1 cellular context compared by ENCODE assay signal in the genomic region with DNA sequence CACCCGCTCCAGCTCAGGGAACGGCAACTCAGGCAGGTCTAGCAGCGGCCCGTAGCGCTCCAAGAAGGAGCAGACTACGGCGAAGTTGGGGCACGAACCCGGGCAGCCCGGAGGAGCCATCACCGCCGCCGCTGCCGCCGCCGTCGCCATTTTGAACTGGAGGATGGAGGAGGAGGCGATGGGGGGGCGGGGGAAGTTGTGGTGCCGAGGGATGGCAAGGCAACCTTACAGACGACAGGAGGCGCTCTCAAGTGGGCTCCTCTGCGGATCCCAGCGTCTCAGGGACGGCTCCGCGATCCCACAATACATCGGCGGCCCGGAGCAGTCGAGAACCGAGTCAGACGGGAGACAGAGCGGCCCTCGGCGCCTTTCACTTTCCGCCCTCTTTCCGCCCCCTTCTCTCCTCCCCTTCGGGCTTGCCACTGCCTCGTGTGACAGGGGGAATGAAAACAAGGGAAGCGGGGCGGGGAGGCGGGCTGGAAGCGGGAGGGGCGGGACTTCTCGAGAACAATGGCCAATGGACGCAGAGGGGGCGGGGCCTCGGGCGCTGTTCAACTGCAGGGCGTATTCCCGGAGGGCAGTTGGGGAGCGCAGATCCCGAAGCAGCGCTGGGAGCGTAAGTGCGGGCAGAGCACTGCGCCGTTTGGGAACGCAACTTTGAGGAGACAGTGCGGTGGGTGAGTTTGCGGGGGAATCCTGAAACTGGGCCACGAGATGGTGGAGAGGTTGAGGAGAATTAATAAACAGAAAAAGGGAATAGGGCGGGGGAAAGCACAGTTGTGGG.
TF ChIP-seq lines count a peak whose summit lies in the region.

A gene (plus strand): TSS at position 580 of the 784 bp plus-strand sequence. CDS start 21,353 bp downstream, outside the sequence.
A gene with protein sequence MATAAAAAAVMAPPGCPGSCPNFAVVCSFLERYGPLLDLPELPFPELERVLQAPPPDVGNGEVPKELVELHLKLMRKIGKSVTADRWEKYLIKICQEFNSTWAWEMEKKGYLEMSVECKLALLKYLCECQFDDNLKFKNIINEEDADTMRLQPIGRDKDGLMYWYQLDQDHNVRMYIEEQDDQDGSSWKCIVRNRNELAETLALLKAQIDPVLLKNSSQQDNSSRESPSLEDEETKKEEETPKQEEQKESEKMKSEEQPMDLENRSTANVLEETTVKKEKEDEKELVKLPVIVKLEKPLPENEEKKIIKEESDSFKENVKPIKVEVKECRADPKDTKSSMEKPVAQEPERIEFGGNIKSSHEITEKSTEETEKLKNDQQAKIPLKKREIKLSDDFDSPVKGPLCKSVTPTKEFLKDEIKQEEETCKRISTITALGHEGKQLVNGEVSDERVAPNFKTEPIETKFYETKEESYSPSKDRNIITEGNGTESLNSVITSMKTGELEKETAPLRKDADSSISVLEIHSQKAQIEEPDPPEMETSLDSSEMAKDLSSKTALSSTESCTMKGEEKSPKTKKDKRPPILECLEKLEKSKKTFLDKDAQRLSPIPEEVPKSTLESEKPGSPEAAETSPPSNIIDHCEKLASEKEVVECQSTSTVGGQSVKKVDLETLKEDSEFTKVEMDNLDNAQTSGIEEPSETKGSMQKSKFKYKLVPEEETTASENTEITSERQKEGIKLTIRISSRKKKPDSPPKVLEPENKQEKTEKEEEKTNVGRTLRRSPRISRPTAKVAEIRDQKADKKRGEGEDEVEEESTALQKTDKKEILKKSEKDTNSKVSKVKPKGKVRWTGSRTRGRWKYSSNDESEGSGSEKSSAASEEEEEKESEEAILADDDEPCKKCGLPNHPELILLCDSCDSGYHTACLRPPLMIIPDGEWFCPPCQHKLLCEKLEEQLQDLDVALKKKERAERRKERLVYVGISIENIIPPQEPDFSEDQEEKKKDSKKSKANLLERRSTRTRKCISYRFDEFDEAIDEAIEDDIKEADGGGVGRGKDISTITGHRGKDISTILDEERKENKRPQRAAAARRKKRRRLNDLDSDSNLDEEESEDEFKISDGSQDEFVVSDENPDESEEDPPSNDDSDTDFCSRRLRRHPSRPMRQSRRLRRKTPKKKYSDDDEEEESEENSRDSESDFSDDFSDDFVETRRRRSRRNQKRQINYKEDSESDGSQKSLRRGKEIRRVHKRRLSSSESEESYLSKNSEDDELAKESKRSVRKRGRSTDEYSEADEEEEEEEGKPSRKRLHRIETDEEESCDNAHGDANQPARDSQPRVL (N-terminal part only) (minus strand): TSS at position 158 of the 784 bp plus-strand sequence. CDS start 8 bp downstream, at position 150.

TF ChIP-seq in HepG2, 621 proteins besides CTCF, POLR2A, EP300 and RAD21 (continued from another document and continues in another):
- TF ChIP-seq ATF7 (IDR thresholded peaks at IDR 0.05) (no peak), ATF7 (CRISPR knock-in tag; IDR thresholded peaks at IDR 0.05) (no peak), IRX3 (CRISPR knock-in tag; IDR thresholded peaks at IDR 0.05; ENCODE audit: borderline replicate concordance, low read depth) (0 out of 2 replicates have a peak, but pooled peaks have one; percentile 22), AGO1 (IDR thresholded peaks at IDR 0.05; ENCODE audit: low read depth, low read length, poor library complexity, severe bottlenecking) (peak; percentile 97), ZNF296 (CRISPR knock-in tag; conservative IDR thresholded peaks at IDR 0.05) (no peak), ZNF577 (CRISPR knock-in tag; IDR thresholded peaks at IDR 0.05; ENCODE audit: borderline replicate concordance, low read depth) (no peak), CHCHD3 (CRISPR knock-in tag; IDR thresholded peaks at IDR 0.05) (no peak), ZNF788 (CRISPR knock-in tag; IDR thresholded peaks at IDR 0.05; ENCODE audit: borderline replicate concordance) (peak; percentile 67; the same call in 1 of the 2 replicates), KLF6 (CRISPR knock-in tag; IDR thresholded peaks at IDR 0.05) (peak; percentile 50; the same call in 1 of the 2 replicates), ARNTL (CRISPR knock-in tag; IDR thresholded peaks at IDR 0.05) (no peak), YEATS2 (CRISPR knock-in tag; IDR thresholded peaks at IDR 0.05; ENCODE audit: borderline replicate concordance) (peak; percentile 62; the same call in 1 of the 2 replicates), POLR2G (IDR thresholded peaks at IDR 0.05; ENCODE audit: low read depth, low read length) (peak; percentile 78), NR2C2 (CRISPR knock-in tag; IDR thresholded peaks at IDR 0.05; ENCODE audit: borderline replicate concordance) (peak; percentile 79; the same call in 1 of the 2 replicates), NR2F1 (CRISPR knock-in tag; IDR thresholded peaks at IDR 0.05) (no peak), SAFB2 (CRISPR knock-in tag; IDR thresholded peaks at IDR 0.05; ENCODE audit: borderline replicate concordance, low read depth) (peak; percentile 25; the same call in 1 of the 2 replicates), KAT8 (CRISPR knock-in tag; IDR thresholded peaks at IDR 0.05) (peak; percentile 67), CREB1 (IDR thresholded peaks at IDR 0.05) (peak; percentile 4; the same call in 1 of the 2 replicates), CREB1 (CRISPR knock-in tag; IDR thresholded peaks at IDR 0.05) (no peak), MYNN (CRISPR knock-in tag; IDR thresholded peaks at IDR 0.05; ENCODE audit: low read depth) (no peak), ZNF75D (CRISPR knock-in tag; IDR thresholded peaks at IDR 0.05; ENCODE audit: borderline replicate concordance) (no peak), ZNF709 (CRISPR knock-in tag; IDR thresholded peaks at IDR 0.05) (peak; percentile 59; the same call in 1 of the 2 replicates), ZKSCAN8 (CRISPR knock-in tag; IDR thresholded peaks at IDR 0.05; ENCODE audit: borderline replicate concordance) (no peak; the same call in 1 of the 2 replicates), GTF3A (CRISPR knock-in tag; conservative IDR thresholded peaks at IDR 0.05) (no peak)
- TF ChIP-seq, protein P1, sequence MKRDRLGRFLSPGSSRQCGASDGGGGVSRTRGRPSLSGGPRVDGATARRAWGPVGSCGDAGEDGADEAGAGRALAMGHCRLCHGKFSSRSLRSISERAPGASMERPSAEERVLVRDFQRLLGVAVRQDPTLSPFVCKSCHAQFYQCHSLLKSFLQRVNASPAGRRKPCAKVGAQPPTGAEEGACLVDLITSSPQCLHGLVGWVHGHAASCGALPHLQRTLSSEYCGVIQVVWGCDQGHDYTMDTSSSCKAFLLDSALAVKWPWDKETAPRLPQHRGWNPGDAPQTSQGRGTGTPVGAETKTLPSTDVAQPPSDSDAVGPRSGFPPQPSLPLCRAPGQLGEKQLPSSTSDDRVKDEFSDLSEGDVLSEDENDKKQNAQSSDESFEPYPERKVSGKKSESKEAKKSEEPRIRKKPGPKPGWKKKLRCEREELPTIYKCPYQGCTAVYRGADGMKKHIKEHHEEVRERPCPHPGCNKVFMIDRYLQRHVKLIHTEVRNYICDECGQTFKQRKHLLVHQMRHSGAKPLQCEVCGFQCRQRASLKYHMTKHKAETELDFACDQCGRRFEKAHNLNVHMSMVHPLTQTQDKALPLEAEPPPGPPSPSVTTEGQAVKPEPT (CRISPR knock-in tag; IDR thresholded peaks at IDR 0.05; ENCODE audit: low read depth): no peak
- TF ChIP-seq, protein P2, sequence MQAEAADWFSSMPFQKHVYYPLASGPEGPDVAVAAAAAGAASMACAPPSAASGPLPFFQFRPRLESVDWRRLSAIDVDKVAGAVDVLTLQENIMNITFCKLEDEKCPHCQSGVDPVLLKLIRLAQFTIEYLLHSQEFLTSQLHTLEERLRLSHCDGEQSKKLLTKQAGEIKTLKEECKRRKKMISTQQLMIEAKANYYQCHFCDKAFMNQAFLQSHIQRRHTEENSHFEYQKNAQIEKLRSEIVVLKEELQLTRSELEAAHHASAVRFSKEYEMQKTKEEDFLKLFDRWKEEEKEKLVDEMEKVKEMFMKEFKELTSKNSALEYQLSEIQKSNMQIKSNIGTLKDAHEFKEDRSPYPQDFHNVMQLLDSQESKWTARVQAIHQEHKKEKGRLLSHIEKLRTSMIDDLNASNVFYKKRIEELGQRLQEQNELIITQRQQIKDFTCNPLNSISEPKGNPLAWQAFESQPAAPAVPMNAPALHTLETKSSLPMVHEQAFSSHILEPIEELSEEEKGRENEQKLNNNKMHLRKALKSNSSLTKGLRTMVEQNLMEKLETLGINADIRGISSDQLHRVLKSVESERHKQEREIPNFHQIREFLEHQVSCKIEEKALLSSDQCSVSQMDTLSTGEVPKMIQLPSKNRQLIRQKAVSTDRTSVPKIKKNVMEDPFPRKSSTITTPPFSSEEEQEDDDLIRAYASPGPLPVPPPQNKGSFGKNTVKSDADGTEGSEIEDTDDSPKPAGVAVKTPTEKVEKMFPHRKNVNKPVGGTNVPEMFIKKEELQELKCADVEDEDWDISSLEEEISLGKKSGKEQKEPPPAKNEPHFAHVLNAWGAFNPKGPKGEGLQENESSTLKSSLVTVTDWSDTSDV (CRISPR knock-in tag; IDR thresholded peaks at IDR 0.05): no peak; the same call in 1 of the 2 replicates
- TF ChIP-seq, protein P3, sequence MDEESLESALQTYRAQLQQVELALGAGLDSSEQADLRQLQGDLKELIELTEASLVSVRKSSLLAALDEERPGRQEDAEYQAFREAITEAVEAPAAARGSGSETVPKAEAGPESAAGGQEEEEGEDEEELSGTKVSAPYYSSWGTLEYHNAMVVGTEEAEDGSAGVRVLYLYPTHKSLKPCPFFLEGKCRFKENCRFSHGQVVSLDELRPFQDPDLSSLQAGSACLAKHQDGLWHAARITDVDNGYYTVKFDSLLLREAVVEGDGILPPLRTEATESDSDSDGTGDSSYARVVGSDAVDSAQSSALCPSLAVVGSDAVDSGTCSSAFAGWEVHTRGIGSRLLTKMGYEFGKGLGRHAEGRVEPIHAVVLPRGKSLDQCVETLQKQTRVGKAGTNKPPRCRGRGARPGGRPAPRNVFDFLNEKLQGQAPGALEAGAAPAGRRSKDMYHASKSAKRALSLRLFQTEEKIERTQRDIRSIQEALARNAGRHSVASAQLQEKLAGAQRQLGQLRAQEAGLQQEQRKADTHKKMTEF (CRISPR knock-in tag; IDR thresholded peaks at IDR 0.05): peak; percentile 45; the same call in 1 of the 2 replicates
- TF ChIP-seq, protein P4, sequence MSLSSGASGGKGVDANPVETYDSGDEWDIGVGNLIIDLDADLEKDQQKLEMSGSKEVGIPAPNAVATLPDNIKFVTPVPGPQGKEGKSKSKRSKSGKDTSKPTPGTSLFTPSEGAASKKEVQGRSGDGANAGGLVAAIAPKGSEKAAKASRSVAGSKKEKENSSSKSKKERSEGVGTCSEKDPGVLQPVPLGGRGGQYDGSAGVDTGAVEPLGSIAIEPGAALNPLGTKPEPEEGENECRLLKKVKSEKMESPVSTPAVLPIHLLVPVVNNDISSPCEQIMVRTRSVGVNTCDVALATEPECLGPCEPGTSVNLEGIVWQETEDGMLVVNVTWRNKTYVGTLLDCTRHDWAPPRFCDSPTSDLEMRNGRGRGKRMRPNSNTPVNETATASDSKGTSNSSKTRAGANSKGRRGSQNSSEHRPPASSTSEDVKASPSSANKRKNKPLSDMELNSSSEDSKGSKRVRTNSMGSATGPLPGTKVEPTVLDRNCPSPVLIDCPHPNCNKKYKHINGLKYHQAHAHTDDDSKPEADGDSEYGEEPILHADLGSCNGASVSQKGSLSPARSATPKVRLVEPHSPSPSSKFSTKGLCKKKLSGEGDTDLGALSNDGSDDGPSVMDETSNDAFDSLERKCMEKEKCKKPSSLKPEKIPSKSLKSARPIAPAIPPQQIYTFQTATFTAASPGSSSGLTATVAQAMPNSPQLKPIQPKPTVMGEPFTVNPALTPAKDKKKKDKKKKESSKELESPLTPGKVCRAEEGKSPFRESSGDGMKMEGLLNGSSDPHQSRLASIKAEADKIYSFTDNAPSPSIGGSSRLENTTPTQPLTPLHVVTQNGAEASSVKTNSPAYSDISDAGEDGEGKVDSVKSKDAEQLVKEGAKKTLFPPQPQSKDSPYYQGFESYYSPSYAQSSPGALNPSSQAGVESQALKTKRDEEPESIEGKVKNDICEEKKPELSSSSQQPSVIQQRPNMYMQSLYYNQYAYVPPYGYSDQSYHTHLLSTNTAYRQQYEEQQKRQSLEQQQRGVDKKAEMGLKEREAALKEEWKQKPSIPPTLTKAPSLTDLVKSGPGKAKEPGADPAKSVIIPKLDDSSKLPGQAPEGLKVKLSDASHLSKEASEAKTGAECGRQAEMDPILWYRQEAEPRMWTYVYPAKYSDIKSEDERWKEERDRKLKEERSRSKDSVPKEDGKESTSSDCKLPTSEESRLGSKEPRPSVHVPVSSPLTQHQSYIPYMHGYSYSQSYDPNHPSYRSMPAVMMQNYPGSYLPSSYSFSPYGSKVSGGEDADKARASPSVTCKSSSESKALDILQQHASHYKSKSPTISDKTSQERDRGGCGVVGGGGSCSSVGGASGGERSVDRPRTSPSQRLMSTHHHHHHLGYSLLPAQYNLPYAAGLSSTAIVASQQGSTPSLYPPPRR (CRISPR knock-in tag; IDR thresholded peaks at IDR 0.05; ENCODE audit: borderline replicate concordance): no peak; the same call in 1 of the 2 replicates
- TF ChIP-seq, protein P5, sequence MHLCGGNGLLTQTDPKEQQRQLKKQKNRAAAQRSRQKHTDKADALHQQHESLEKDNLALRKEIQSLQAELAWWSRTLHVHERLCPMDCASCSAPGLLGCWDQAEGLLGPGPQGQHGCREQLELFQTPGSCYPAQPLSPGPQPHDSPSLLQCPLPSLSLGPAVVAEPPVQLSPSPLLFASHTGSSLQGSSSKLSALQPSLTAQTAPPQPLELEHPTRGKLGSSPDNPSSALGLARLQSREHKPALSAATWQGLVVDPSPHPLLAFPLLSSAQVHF (CRISPR knock-in tag; IDR thresholded peaks at IDR 0.05): no peak
- TF ChIP-seq, protein P6, sequence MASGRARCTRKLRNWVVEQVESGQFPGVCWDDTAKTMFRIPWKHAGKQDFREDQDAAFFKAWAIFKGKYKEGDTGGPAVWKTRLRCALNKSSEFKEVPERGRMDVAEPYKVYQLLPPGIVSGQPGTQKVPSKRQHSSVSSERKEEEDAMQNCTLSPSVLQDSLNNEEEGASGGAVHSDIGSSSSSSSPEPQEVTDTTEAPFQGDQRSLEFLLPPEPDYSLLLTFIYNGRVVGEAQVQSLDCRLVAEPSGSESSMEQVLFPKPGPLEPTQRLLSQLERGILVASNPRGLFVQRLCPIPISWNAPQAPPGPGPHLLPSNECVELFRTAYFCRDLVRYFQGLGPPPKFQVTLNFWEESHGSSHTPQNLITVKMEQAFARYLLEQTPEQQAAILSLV (CRISPR knock-in tag; IDR thresholded peaks at IDR 0.05; ENCODE audit: borderline replicate concordance): peak; percentile 56; the same call in 1 of the 2 replicates
- TF ChIP-seq, protein P7, sequence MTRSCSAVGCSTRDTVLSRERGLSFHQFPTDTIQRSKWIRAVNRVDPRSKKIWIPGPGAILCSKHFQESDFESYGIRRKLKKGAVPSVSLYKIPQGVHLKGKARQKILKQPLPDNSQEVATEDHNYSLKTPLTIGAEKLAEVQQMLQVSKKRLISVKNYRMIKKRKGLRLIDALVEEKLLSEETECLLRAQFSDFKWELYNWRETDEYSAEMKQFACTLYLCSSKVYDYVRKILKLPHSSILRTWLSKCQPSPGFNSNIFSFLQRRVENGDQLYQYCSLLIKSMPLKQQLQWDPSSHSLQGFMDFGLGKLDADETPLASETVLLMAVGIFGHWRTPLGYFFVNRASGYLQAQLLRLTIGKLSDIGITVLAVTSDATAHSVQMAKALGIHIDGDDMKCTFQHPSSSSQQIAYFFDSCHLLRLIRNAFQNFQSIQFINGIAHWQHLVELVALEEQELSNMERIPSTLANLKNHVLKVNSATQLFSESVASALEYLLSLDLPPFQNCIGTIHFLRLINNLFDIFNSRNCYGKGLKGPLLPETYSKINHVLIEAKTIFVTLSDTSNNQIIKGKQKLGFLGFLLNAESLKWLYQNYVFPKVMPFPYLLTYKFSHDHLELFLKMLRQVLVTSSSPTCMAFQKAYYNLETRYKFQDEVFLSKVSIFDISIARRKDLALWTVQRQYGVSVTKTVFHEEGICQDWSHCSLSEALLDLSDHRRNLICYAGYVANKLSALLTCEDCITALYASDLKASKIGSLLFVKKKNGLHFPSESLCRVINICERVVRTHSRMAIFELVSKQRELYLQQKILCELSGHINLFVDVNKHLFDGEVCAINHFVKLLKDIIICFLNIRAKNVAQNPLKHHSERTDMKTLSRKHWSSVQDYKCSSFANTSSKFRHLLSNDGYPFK (CRISPR knock-in tag; IDR thresholded peaks at IDR 0.05; ENCODE audit: borderline replicate concordance): peak; percentile 83
